In genomic region chr10:110067960-110068770, GRCh38 we compare ENCODE assay signal across 8 cellular contexts.
DNase-seq lines count a peak whose midpoint lies in the region; ATAC-seq and TF ChIP-seq lines count a peak whose summit lies in the region.

No MANE protein-coding gene starts in this region.

- H3K9me3 Mint-ChIP-seq in T-cell, result no peaks in the 10 kb centered on the region

- CTCF ChIA-PET in T-cell (lab: Charles Lee), result interaction anchor here (0.7 to 1.8 kb wide), 8 partner anchors 8 to 157 kb away, joined by 3 to 6 read pairs (median 4); no protein-coding TSS in a partner anchor
- CTCF ChIA-PET in RWPE1 (lab: Yijun Ruan, JAX), result interaction anchor here (0.8 to 1.0 kb wide), 2 partner anchors 11 to 15 kb away, joined by 3 to 4 read pairs; no protein-coding TSS in a partner anchor

- H3K27me3 Mint-ChIP-seq in T-cell, result no peaks in the 10 kb centered on the region

- H3K4me3 Mint-ChIP-seq in T-cell, result peak overlapping the region; percentile 52 to 67 (median 61)

- H3K4me1 Mint-ChIP-seq in T-cell, result peaks cover 90 to 97% (median 93%) of the 10 kb centered on the region in 3 donors

- DNase-seq in stimulated activated CD4-positive, alpha-beta T cell treated with anti-CD3 and anti-CD28 coated beads, Interleukin-15, amount 100 ng/mL, for 24 hours, result peak; percentile 56
- DNase-seq in stimulated activated CD4-positive, alpha-beta T cell treated with anti-CD3 and anti-CD28 coated beads, Interleukin-12 subunit alpha, Interleukin-12 subunit beta, amount 100 ng/mL, for 4 hours, result no peak
- peak in 20 of 34 experiments; percentile 4 to 60 (median 30) for DNase-seq in T-cell
- peak; percentile 10 for DNase-seq in fibroblast of gingiva (ENCODE audit: low read depth)
- peak in 2 of 3 experiments; percentile 17 to 23 for DNase-seq in stimulated activated CD4-positive, alpha-beta T cell treated with anti-CD3 and anti-CD28 coated beads, TNF-alpha, amount 100 ng/mL, for 24 hours (ENCODE audit: low read depth in 3 of 3)
- no peak for DNase-seq in RWPE1 (ENCODE audit: low spot score)
- no peak for DNase-seq in NCI-H1092 treated with DMSO at 0.1 percent for 48 hours (lab: John Stamatoyannopoulos, UW)

- POLR2A ChIA-PET in T-cell (lab: Charles Lee) (interaction anchor here (0.5 to 1.5 kb wide), 6 partner anchors 10 to 834 kb away, joined by 3 to 6 read pairs (median 4); no protein-coding TSS in a partner anchor), RWPE1 (lab: Yijun Ruan, JAX; ENCODE audit: low non-redundant PET) (no interaction called here)

- TF ChIP-seq CTCF in RWPE1 (conservative IDR thresholded peaks at IDR 0.05; ENCODE audit: low read depth), result no peak

- no peaks in the 10 kb centered on the region for H3K36me3 Mint-ChIP-seq in T-cell

- H3K27ac Mint-ChIP-seq in T-cell, result peak overlapping the region; percentile 94 to 95

- ATAC-seq in HG03060 (IDR thresholded peaks at IDR 0.05; ENCODE audit: low read depth, unreplicated experiment), result peak; percentile 23
- ATAC-seq in T-cell (replicated peaks in 1 of 4), result peak; percentile 74 to 92 (median 78)

- no peak overlapping the region for H3K27ac ChIP-seq in RWPE1

Comparison
In these comparisons a context has a peak if more than half of its experiments do, and no peak if none do; other contexts are left out.
1. DNase-seq: peak in stimulated activated CD4-positive, alpha-beta T cell treated with anti-CD3 and anti-CD28 coated beads, Interleukin-15, amount 100 ng/mL, for 24 hours (single experiment), T-cell (20 of 34), fibroblast of gingiva (single experiment) and stimulated activated CD4-positive, alpha-beta T cell treated with anti-CD3 and anti-CD28 coated beads, TNF-alpha, amount 100 ng/mL, for 24 hours (2 of 3); none in stimulated activated CD4-positive, alpha-beta T cell treated with anti-CD3 and anti-CD28 coated beads, Interleukin-12 subunit alpha, Interleukin-12 subunit beta, amount 100 ng/mL, for 4 hours (single experiment), RWPE1 (single experiment) and NCI-H1092 treated with DMSO at 0.1 percent for 48 hours (single experiment).